8 cellular contexts compared by ENCODE assay signal in genomic region chr13:97873398-97873797, GRCh38.
"Had no signal": no experiment of that assay in that cellular context is flagged by ENCODE, and none has a peak within 500 bp of the region (broad histone marks: within the 10 kb centered on the region; RNA-seq: fewer than 3 reads in every experiment).

No MANE protein-coding gene starts in this region.

- H3K27ac ChIP-seq: HL-60 had no signal

- FAIRE-seq: H1, H54, HepG2 had no signal

- ATAC-seq: GM23338, HepG2 had no signal

- H3K4me3 ChIP-seq: GM23338 had no signal

- DNase-seq: H9, HCEC 1CT, KG1 had no signal

- H3K4me2 ChIP-seq: GM23338 had no signal
